In the genomic region with DNA sequence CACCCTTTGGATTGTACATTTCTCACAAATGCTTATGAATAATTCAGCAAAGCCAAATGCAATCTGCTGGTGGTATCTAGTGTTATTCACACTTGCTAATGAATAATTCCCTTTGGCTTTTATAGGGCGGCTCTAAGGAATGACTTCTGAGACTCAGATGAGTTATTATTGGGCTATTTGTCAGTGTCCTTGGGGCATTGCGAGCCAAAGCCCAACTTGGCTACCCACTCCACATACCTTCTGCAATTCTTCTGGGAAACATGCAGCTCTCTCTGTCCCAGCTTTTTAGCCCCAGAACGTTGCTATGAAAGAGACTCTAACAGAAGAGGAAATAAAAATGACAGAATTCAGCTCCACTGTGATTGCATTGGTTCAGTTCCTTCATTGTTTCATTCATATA, we compare ENCODE assay signal across 11 cellular contexts. TPM values are rescaled to one million over a fixed set of nuclear protein-coding genes. Genes with fewer than 3 reads are reported as not detected.
DNase-seq lines count a peak whose midpoint lies in the region; ATAC-seq and TF ChIP-seq lines count a peak whose summit lies in the region.
"Had no signal": no experiment of that assay in that cellular context is flagged by ENCODE, and none has a peak within 500 bp of the region (broad histone marks: within the 10 kb centered on the region; RNA-seq: fewer than 3 reads in every experiment).

No MANE protein-coding gene starts in this region.

- no peak for TF ChIP-seq RAD21 in neural cell (conservative IDR thresholded peaks at IDR 0.05)

- H2AFZ ChIP-seq in neural cell (ENCODE audit: low read depth, low read length): no peak overlapping the region

- H3K4me3 Mint-ChIP-seq in CD8-positive, alpha-beta memory T cell: peak overlapping the region in 2 of 7 donors; percentile 5 to 44

- H3K4me3 ChIP-seq in CD8-positive, alpha-beta memory T cell (ENCODE audit: low read length): no peak overlapping the region
- peak overlapping the region; percentile 19 for H3K4me3 ChIP-seq in neural cell (ENCODE audit: low read length)
- H3K4me3 ChIP-seq: esophagus squamous epithelium, suprapubic skin had no signal

- TF ChIP-seq EP300 in neural cell (conservative IDR thresholded peaks at IDR 0.05; ENCODE audit: poor library complexity, severe bottlenecking): no peak

- H3K27ac Mint-ChIP-seq in CD8-positive, alpha-beta memory T cell: peak overlapping the region in 5 of 8 donors; percentile 5 to 89 (median 38)

- H3K9me3 ChIP-seq in CD8-positive, alpha-beta memory T cell (ENCODE audit: low read length): no peaks in the 10 kb centered on the region
- H3K9me3 ChIP-seq in neural cell (ENCODE audit: low read length): peaks cover 6% of the 10 kb centered on the region
- H3K9me3 ChIP-seq: suprapubic skin had no signal

- no peak for DNase-seq in CD8-positive, alpha-beta memory T cell
- peak; percentile 27 for DNase-seq in HS-27A (ENCODE audit: low read depth)
- no peak for DNase-seq in caudate nucleus (lab: John Stamatoyannopoulos, UW)
- DNase-seq in AML-193 (lab: John Stamatoyannopoulos, UW): no peak
- DNase-seq: esophagus squamous epithelium had no signal

- H3K4me1 Mint-ChIP-seq in CD8-positive, alpha-beta memory T cell: peaks cover 23 to 63% (median 35%) of the 10 kb centered on the region in 3 donors

- H3K27ac ChIP-seq in CD8-positive, alpha-beta memory T cell (ENCODE audit: low read depth, low read length): no peak overlapping the region
- H3K27ac ChIP-seq in caudate nucleus (ENCODE audit: low read depth, low read length): peak overlapping the region; percentile 63
- no peak overlapping the region for H3K27ac ChIP-seq in neural cell (ENCODE audit: low read length)
- H3K27ac ChIP-seq: suprapubic skin had no signal

- TF ChIP-seq CTCF in neural cell (IDR thresholded peaks at IDR 0.05; ENCODE audit: poor library complexity, severe bottlenecking): no peak

- peaks cover 11% of the 10 kb centered on the region for H3K79me2 ChIP-seq in neural cell (replicated peaks; ENCODE audit: insufficient read depth, low read length)

- H3K4me1 ChIP-seq in CD8-positive, alpha-beta memory T cell (ENCODE audit: insufficient read depth, low read length): peaks cover 26% of the 10 kb centered on the region

- no peak for ATAC-seq in HG03175 (IDR thresholded peaks at IDR 0.05; ENCODE audit: unreplicated experiment)
- ATAC-seq in GM18867 (IDR thresholded peaks at IDR 0.05; ENCODE audit: unreplicated experiment): no peak
- no peak for ATAC-seq in HG02763 (IDR thresholded peaks at IDR 0.05; ENCODE audit: unreplicated experiment)

- H3K9me2 ChIP-seq in neural cell (ENCODE audit: insufficient read depth, low read length): no peaks in the 10 kb centered on the region

- POLR2A ChIA-PET in CD8-positive, alpha-beta memory T cell (lab: Charles Lee): no interaction called here

- no peaks in the 10 kb centered on the region for H3F3A ChIP-seq in neural cell (ENCODE audit: insufficient read depth, low read length, poor library complexity, severe bottlenecking)

- H3K36me3 ChIP-seq in CD8-positive, alpha-beta memory T cell (ENCODE audit: insufficient read depth, low read length): no peaks in the 10 kb centered on the region
- H3K36me3 ChIP-seq in neural cell (ENCODE audit: insufficient read depth, low read length): no peaks in the 10 kb centered on the region
- H3K36me3 ChIP-seq: esophagus squamous epithelium, suprapubic skin had no signal

- no peaks in the 10 kb centered on the region for H4K20me1 ChIP-seq in neural cell (ENCODE audit: insufficient read depth)

- H3K9ac ChIP-seq in neural cell (ENCODE audit: low read length): no peak overlapping the region

- peaks cover 0 to 9% (median 2%) of the 10 kb centered on the region in 5 donors for H3K9me3 Mint-ChIP-seq in CD8-positive, alpha-beta memory T cell

- peaks cover 0 to 7% (median 2%) of the 10 kb centered on the region in 3 donors for H3K36me3 Mint-ChIP-seq in CD8-positive, alpha-beta memory T cell

- CTCF ChIA-PET in CD8-positive, alpha-beta memory T cell (lab: Charles Lee): interaction anchor here (1.4 to 2.3 kb wide), 2 partner anchors 9 to 20 kb away, joined by 3 to 8 read pairs; no protein-coding TSS in a partner anchor

- no peaks in the 10 kb centered on the region for H3K27me3 ChIP-seq in CD8-positive, alpha-beta memory T cell (ENCODE audit: insufficient read depth, low read length, poor library complexity, severe bottlenecking)
- no peaks in the 10 kb centered on the region for H3K27me3 ChIP-seq in neural cell (ENCODE audit: insufficient read depth, low read depth, low read length)
- H3K27me3 ChIP-seq: esophagus squamous epithelium, suprapubic skin had no signal

- peak overlapping the region; percentile 12 for H3K4me2 ChIP-seq in neural cell (ENCODE audit: low read length)

- no peaks in the 10 kb centered on the region for H3K27me3 Mint-ChIP-seq in CD8-positive, alpha-beta memory T cell
- H3K27me3 Mint-ChIP-seq: memory B cell had no signal

TF ChIP-seq in neural cell, 6 proteins besides CTCF, POLR2A, EP300 and RAD21:
- no peak for TF ChIP-seq MXI1 (conservative IDR thresholded peaks at IDR 0.05; ENCODE audit: poor library complexity, severe bottlenecking)
- no peak for TF ChIP-seq SMC3 (conservative IDR thresholded peaks at IDR 0.05; ENCODE audit: poor library complexity)
- TF ChIP-seq, protein P1, sequence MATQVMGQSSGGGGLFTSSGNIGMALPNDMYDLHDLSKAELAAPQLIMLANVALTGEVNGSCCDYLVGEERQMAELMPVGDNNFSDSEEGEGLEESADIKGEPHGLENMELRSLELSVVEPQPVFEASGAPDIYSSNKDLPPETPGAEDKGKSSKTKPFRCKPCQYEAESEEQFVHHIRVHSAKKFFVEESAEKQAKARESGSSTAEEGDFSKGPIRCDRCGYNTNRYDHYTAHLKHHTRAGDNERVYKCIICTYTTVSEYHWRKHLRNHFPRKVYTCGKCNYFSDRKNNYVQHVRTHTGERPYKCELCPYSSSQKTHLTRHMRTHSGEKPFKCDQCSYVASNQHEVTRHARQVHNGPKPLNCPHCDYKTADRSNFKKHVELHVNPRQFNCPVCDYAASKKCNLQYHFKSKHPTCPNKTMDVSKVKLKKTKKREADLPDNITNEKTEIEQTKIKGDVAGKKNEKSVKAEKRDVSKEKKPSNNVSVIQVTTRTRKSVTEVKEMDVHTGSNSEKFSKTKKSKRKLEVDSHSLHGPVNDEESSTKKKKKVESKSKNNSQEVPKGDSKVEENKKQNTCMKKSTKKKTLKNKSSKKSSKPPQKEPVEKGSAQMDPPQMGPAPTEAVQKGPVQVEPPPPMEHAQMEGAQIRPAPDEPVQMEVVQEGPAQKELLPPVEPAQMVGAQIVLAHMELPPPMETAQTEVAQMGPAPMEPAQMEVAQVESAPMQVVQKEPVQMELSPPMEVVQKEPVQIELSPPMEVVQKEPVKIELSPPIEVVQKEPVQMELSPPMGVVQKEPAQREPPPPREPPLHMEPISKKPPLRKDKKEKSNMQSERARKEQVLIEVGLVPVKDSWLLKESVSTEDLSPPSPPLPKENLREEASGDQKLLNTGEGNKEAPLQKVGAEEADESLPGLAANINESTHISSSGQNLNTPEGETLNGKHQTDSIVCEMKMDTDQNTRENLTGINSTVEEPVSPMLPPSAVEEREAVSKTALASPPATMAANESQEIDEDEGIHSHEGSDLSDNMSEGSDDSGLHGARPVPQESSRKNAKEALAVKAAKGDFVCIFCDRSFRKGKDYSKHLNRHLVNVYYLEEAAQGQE (IDR thresholded peaks at IDR 0.05; ENCODE audit: borderline replicate concordance): no peak
- no peak for TF ChIP-seq POLR2AphosphoS5 (IDR thresholded peaks at IDR 0.05)
- TF ChIP-seq EZH2 (IDR thresholded peaks at IDR 0.05; ENCODE audit: borderline replicate concordance, insufficient read depth, low read length, poor library complexity, severe bottlenecking): no peak
- no peak for TF ChIP-seq TAF1 (IDR thresholded peaks at IDR 0.05; ENCODE audit: low read depth)

RNA-seq across cellular contexts. Expression of a gene that starts 41.2 kb away (rescaled TPM):
- total RNA-seq in CD8-positive, alpha-beta memory T cell: 10 to 100 TPM; 54.5 to 56.0 TPM
- polyA plus RNA-seq in CD8-positive, alpha-beta memory T cell: 77.8 TPM
- polyA plus RNA-seq in neural cell: 80.1 and 83.0 TPM in 2 replicates
- 166 and 196 TPM in 2 replicates for polyA minus RNA-seq in neural cell

RNA-seq across cellular contexts. Expression of a gene that starts 41.5 kb away (rescaled TPM):
- total RNA-seq in CD8-positive, alpha-beta memory T cell: 1 to 10 TPM; 9.6 to 9.8 TPM
- 3.0 TPM for polyA plus RNA-seq in CD8-positive, alpha-beta memory T cell
- polyA plus RNA-seq in neural cell: 21.3 and 24.6 TPM in 2 replicates
- 41.1 and 50.7 TPM in 2 replicates for polyA minus RNA-seq in neural cell
